ENCODE assay signal across 8 cellular contexts in genomic region chr6:166383817-166384363, GRCh38. TPM values are rescaled to one million over a fixed set of nuclear protein-coding genes. Genes with fewer than 3 reads are reported as not detected.
DNase-seq lines count a peak whose midpoint lies in the region; ATAC-seq, FAIRE-seq and TF ChIP-seq lines count a peak whose summit lies in the region.
"Not testable (repeated sequence)": the region's sequence is repeated elsewhere in the genome, so short reads cannot be mapped to it uniquely, and the experiment has no call there.

No MANE protein-coding gene starts in this region.

- not testable (repeated sequence) for H3K27me3 Mint-ChIP-seq in endodermal cell (ENCODE audit: insufficient read depth)

- not testable (repeated sequence) for TF ChIP-seq RAD21 in SK-N-SH (IDR thresholded peaks at IDR 0.05; ENCODE audit: low read length)

- TF ChIP-seq EP300 in SK-N-SH (IDR thresholded peaks at IDR 0.05; ENCODE audit: borderline replicate concordance in 1 of 2, low read depth in 1 of 2, low read length in 1 of 2); upper lobe of left lung (IDR thresholded peaks at IDR 0.05): not testable (repeated sequence)

- H3K4me3 ChIP-seq in SK-N-SH (ENCODE audit: low read depth in 2 of 2, low read length in 1 of 2): peak overlapping the region; percentile 91 to 96
- H3K4me3 ChIP-seq in endodermal cell (ENCODE audit: low read length): peak overlapping the region; percentile 93
- H3K4me3 ChIP-seq in left lung: peak overlapping the region; percentile 92
- H3K4me3 ChIP-seq in gastrocnemius medialis: peak overlapping the region; percentile 80 to 94 (median 90)
- H3K4me3 ChIP-seq in upper lobe of left lung: peak overlapping the region; percentile 88 to 96 (median 91)

- intact Hi-C loops in left lung (cut with DNase I): not testable (repeated sequence)
- intact Hi-C loops in gastrocnemius medialis (cut with DNase I; ENCODE audit: low total_unique reads): loop anchor here (1.0 to 5.0 kb wide), 5 partner anchors 42 to 308 kb away; partner anchors contain the start of genes RPS6KA2 and SFT2D1

- not testable (repeated sequence) for H3K4me1 ChIP-seq in SK-N-SH (ENCODE audit: control insufficient read depth in 1 of 2, insufficient read depth in 2 of 2, low read depth in 1 of 2, low read length in 1 of 2); endodermal cell (ENCODE audit: control insufficient read depth, insufficient read depth, low read length)
- H3K4me1 ChIP-seq in left lung: peaks cover 7 to 19% of the 10 kb centered on the region in 2 donors
- H3K4me1 ChIP-seq in gastrocnemius medialis: peaks cover 25 to 32% of the 10 kb centered on the region in 2 donors
- peaks cover 13 to 42% (median 25%) of the 10 kb centered on the region in 4 donors for H3K4me1 ChIP-seq in upper lobe of left lung

- peak; percentile 54 for FAIRE-seq in GM12892 (lab: Jason Lieb, UNC)

- H3K4me3 Mint-ChIP-seq in endodermal cell: peak overlapping the region; percentile 74

- in situ Hi-C loops in gastrocnemius medialis (cut with MboI; ENCODE audit: low sequenced_read_pairs in 4 of 4): not testable (repeated sequence)

- peak overlapping the region; percentile 98 for H2AFZ ChIP-seq in SK-N-SH (ENCODE audit: low read depth)

- H3K9me3 ChIP-seq in SK-N-SH; endodermal cell (ENCODE audit: control insufficient read depth, low read length); left lung; gastrocnemius medialis; upper lobe of left lung: not testable (repeated sequence)

- CTCF ChIA-PET in SK-N-SH (lab: Yijun Ruan, JAX): interaction anchor here (0.6 to 1.3 kb wide), 3 partner anchors 10 to 108 kb away, joined by 3 to 5 read pairs (median 3); no protein-coding TSS in a partner anchor

- H3K4me2 ChIP-seq in SK-N-SH: peak overlapping the region; percentile 98

- H4K20me1 ChIP-seq in SK-N-SH (ENCODE audit: insufficient read depth): not testable (repeated sequence)

- H3K79me2 ChIP-seq in SK-N-SH (ENCODE audit: insufficient read depth): not testable (repeated sequence)

- not testable (repeated sequence) for H3K36me3 ChIP-seq in SK-N-SH (replicated peaks in 1 of 2; ENCODE audit: control insufficient read depth in 1 of 2, insufficient read depth in 2 of 2, low read length in 1 of 2); endodermal cell (ENCODE audit: control insufficient read depth, insufficient read depth, low read length); left lung; gastrocnemius medialis; upper lobe of left lung

- not testable (repeated sequence) for H3K9me3 Mint-ChIP-seq in endodermal cell

- peak; percentile 37 for TF ChIP-seq CTCF in SK-N-SH (IDR thresholded peaks at IDR 0.05)
- peak; percentile 63 for TF ChIP-seq CTCF in endodermal cell (conservative IDR thresholded peaks at IDR 0.05)
- peak in 1 of 2 donors; percentile 20 for TF ChIP-seq CTCF in left lung (IDR thresholded peaks at IDR 0.05)
- peak in 3 of 5 experiments; percentile 29 to 40 (median 29) for TF ChIP-seq CTCF in gastrocnemius medialis (IDR thresholded peaks at IDR 0.05 in 4 of 5, conservative IDR thresholded peaks at IDR 0.05 in 1 of 5)
- peak in 5 of 6 experiments; percentile 9 to 56 (median 27) for TF ChIP-seq CTCF in upper lobe of left lung (IDR thresholded peaks at IDR 0.05)

- not testable (repeated sequence) for H3K36me3 Mint-ChIP-seq in endodermal cell (ENCODE audit: low read depth)

- not testable (repeated sequence) for H3K4me1 Mint-ChIP-seq in endodermal cell

- TF ChIP-seq POLR2A in GM12892 (IDR thresholded peaks at IDR 0.05; ENCODE audit: low read depth, low read length); gastrocnemius medialis (IDR thresholded peaks at IDR 0.05); upper lobe of left lung (IDR thresholded peaks at IDR 0.05): not testable (repeated sequence)

- H3K27ac ChIP-seq in SK-N-SH (ENCODE audit: low read depth in 2 of 2, low read length in 1 of 2) (peak overlapping the region; percentile 87 to 90), endodermal cell (ENCODE audit: low read depth, low read length) (peak overlapping the region; percentile 67), left lung (peak overlapping the region; percentile 89 to 91), gastrocnemius medialis (peak overlapping the region; percentile 93 to 99 (median 96)), upper lobe of left lung (peak overlapping the region; percentile 90 to 94 (median 92))

- peak overlapping the region; percentile 95 for H3K27ac Mint-ChIP-seq in endodermal cell

- DNase-seq in GM12892 (ENCODE audit: insufficient read length); SK-N-SH; endodermal cell: not testable (repeated sequence)
- DNase-seq in activated gamma-delta T cell treated with anti-CD3 and anti-CD28 coated beads, Interleukin-2, amount 50 U/mL, for 16 hours (ENCODE audit: low read depth): peak; percentile 10
- DNase-seq in left lung (peak in 1 of 2 donors; percentile 82), gastrocnemius medialis (peak in 1 of 2 donors; percentile 34), upper lobe of left lung (peak in 1 of 2 donors; percentile 51)

- peaks cover 16% of the 10 kb centered on the region for H3F3A ChIP-seq in SK-N-SH (replicated peaks; ENCODE audit: insufficient read depth)

- H3K27me3 ChIP-seq in SK-N-SH (ENCODE audit: insufficient read depth); endodermal cell (ENCODE audit: control insufficient read depth, insufficient read depth, low read length, poor library complexity, severe bottlenecking); left lung; gastrocnemius medialis; upper lobe of left lung: not testable (repeated sequence)

- POLR2A ChIA-PET in SK-N-SH (lab: Yijun Ruan, JAX): interaction anchor here (0.6 kb wide), 1 partner anchor 1263 kb away, joined by 3 read pairs; no protein-coding TSS in a partner anchor

- peak overlapping the region; percentile 70; the same call in 1 of the 2 replicates for H3K9ac ChIP-seq in SK-N-SH
- H3K9ac ChIP-seq in endodermal cell (ENCODE audit: extremely low read depth, low read length, poor library complexity, severe bottlenecking): peak overlapping the region; percentile 81

- WGBS in SK-N-SH (ENCODE audit: low lambda C conversion rate): 31% methylated on average over 20 of the region's 20 CpGs
- 45 to 68% methylated on average over 10 to 20 of the region's 20 CpGs for WGBS in endodermal cell (ENCODE audit: insufficient coverage in 1 of 2, insufficient read length in 1 of 2), 2 experiments
- 11 to 15% methylated on average over 20 of the region's 20 CpGs for WGBS in upper lobe of left lung, 2 donors

- H3K9me2 ChIP-seq in SK-N-SH: not testable (repeated sequence)

- ATAC-seq in HG03354 (IDR thresholded peaks at IDR 0.05; ENCODE audit: poor library complexity, severe bottlenecking, unreplicated experiment): peak; percentile 7
- not testable (repeated sequence) for ATAC-seq in left lung; gastrocnemius medialis; upper lobe of left lung (ENCODE audit: low FRiP score in 2 of 2)

RNA-seq across cellular contexts. Expression of gene MPC1, which starts 1.1 kb away (rescaled TPM):
- polyA plus RNA-seq in GM12892 (2012; ENCODE audit: missing spikeins): 92.3 TPM
- 13.6 and 13.7 TPM in 2 replicates for polyA plus RNA-seq in SK-N-SH (2012; rRNA removed)
- polyA plus RNA-seq in SK-N-SH (2012; cell fraction: cytosol; rRNA removed): 16.0 and 18.7 TPM in 2 replicates
- polyA plus RNA-seq in SK-N-SH (2012; cell fraction: nucleus; rRNA removed): 4.5 and 10.0 TPM in 2 replicates
- total RNA-seq in endodermal cell (1 to 10 TPM; 8.2 to 8.7 TPM), left lung (10 to 100 TPM; 51.4 to 56.7 TPM), gastrocnemius medialis (100 to 1,000 TPM in 1 of 4 donors, 10 to 100 TPM in 3; 75.0 to 127 (median 97.4) TPM), upper lobe of left lung (10 to 100 TPM; 17.8 to 74.2 (median 50.7) TPM)
- polyA plus RNA-seq in endodermal cell (2013, experiment 1 of 2): 26.6 TPM
- polyA plus RNA-seq in endodermal cell (2013, experiment 2 of 2): 30.0 TPM

RNA-seq across cellular contexts. Expression of gene SFT2D1, which starts 41.5 kb away (rescaled TPM):
- polyA plus RNA-seq in GM12892 (2012; ENCODE audit: missing spikeins): 173 TPM
- polyA plus RNA-seq in SK-N-SH (2012; rRNA removed): 93.4 and 131 TPM in 2 replicates
- 116 and 156 TPM in 2 replicates for polyA plus RNA-seq in SK-N-SH (2012; cell fraction: cytosol; rRNA removed)
- polyA plus RNA-seq in SK-N-SH (2012; cell fraction: nucleus; rRNA removed): 30.4 and 67.7 TPM in 2 replicates
- total RNA-seq in endodermal cell (10 to 100 TPM; 42.4 to 53.9 TPM), left lung (10 to 100 TPM; 51.0 to 63.8 TPM), gastrocnemius medialis (10 to 100 TPM; 14.1 to 29.0 (median 16.8) TPM), upper lobe of left lung (10 to 100 TPM in 5 of 6 donors, 1 to 10 TPM in 1; 8.4 to 56.5 (median 44.9) TPM)
- polyA plus RNA-seq in endodermal cell (2013, experiment 1 of 2): 52.4 TPM
- 51.3 TPM for polyA plus RNA-seq in endodermal cell (2013, experiment 2 of 2)
